In the genomic region with DNA sequence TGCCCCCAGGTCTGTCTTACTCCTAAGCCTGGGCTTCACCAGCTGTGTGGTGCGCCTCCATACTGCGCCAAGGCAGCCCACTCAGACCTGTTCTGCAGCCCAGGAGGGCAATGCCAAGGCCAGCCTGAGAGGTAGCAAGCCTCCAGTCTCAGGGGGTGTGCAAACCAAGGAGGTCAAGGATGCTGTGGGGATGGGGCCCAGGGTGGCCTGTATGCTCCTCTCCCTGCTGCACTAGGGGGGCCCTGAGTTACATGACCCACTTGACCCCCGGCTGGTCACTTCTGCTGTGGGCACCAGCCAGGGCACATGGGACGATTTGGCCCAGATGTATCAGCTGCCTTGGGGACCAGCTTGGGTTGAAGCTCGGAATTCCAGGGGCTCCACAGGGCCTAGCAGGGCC, we compare ENCODE assay signal across 30 cellular contexts.
"Had no signal": no experiment of that assay in that cellular context is flagged by ENCODE, and none has a peak within 500 bp of the region (broad histone marks: within the 10 kb centered on the region; RNA-seq: fewer than 3 reads in every experiment).

No MANE protein-coding gene starts in this region.

- H3K4me3 ChIP-seq: SJCRH30, SK-N-MC had no signal

- H3K9me3 ChIP-seq: SJCRH30 had no signal

- H3K36me3 ChIP-seq: SJCRH30, WERI-Rb-1 had no signal

- H3K27ac ChIP-seq: SJCRH30, SK-N-MC, WERI-Rb-1 had no signal

- H3K27me3 ChIP-seq: SJCRH30 had no signal

- DNase-seq: activated CD4-positive, alpha-beta memory T cell treated with anti-CD3 and anti-CD28 coated beads, Interleukin-2, amount 10 ng/mL, durations not matched to agents 7 days and 5 days; activated CD4-positive, alpha-beta T cell treated with anti-CD3 and anti-CD28 coated beads for 1 hour; activated CD4-positive, alpha-beta T cell treated with anti-CD3 and anti-CD28 coated beads for 48 hours; activated CD4-positive, CD25-positive, alpha-beta regulatory T cell; activated CD8-positive, alpha-beta memory T cell treated with anti-CD3 and anti-CD28 coated beads for 24 hours; activated CD8-positive, alpha-beta memory T cell treated with anti-CD3 and anti-CD28 coated beads, Interleukin-2, amount 10 ng/mL, durations not matched to agents 7 days and 5 days; activated CD8-positive, alpha-beta memory T cell treated with anti-CD3 and anti-CD28 coated beads, Interleukin-2, amount 50 U/mL, for 48 hours; activated gamma-delta T cell; activated naive CD4-positive, alpha-beta T cell treated with Interleukin-2 at 50 U/mL for 16 hours; activated naive CD8-positive, alpha-beta T cell treated with anti-CD3 and anti-CD28 coated beads, Interleukin-2, amount 10 ng/mL, durations not matched to agents 7 days and 5 days; activated T-cell treated with anti-CD3 and anti-CD28 coated beads, Interleukin-2, amount 50 U/mL, for 72 hours; caudate nucleus; Karpas-422; KBM-7; NCI-H1105; NCI-H1417 treated with DMSO at 0.1 percent for 48 hours; NCI-H187 treated with DMSO at 0.1 percent for 48 hours; NCI-H2081; NCI-H2171 treated with DMSO at 0.1 percent for 48 hours; NCI-H226; NCI-H446 treated with DMSO at 0.1 percent for 48 hours; NCI-H524; NCI-H69; NCI-H82; SHP77; SJCRH30; T1000; WERI-Rb-1 had no signal

- ATAC-seq: activated CD8-positive, alpha-beta memory T cell treated with anti-CD3 and anti-CD28 coated beads, Interleukin-2, amount 10 ng/mL, durations not matched to agents 7 days and 5 days; activated T-cell treated with anti-CD3 and anti-CD28 coated beads, Interleukin-2, amount 50 U/mL, for 72 hours; Panc1 had no signal
